Comparison of ENCODE assay signal across 8 cellular contexts in the genomic region with DNA sequence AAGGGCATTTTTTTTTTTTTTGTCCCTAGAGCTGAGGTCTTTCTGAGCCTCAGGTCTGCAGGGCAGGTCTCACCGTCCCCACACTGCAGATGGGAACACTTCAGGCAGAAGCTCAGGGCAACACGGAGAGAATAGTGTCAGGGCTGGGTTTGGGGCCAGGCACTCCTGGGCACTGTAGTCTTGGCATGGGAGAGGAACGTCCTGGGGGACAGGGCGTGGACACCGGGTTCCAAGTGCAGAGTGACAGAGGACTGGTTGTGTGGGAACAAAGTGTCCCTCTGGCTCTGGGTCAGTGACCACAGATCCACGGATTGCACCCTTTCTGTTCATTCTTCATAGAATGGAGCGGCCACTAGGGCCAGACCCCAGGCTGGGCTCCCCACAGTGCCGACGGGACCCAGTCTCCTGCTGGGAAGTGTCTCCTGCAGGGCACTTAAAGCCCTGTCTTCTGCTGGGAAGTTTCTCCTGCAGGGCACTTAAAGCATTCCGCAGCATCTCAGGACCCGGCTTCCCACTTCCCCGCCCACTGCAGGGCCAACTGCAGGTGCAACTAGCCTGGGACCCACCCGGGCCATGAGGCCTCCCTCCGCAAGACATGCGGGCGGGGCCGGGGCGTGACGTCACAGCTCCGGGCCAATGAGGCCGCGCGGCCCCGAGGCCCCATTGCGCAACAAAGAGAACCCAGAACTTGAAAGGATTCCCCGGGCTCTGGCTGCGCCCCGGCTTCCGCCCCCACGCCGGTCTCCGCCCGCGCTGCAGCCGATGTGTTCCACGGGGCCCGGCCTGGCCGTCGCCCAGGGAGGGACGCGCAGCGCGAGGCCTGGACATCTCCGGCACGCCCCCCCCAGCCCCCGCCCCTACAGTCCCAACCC.
DNase-seq lines count a peak whose midpoint lies in the region; ATAC-seq and TF ChIP-seq lines count a peak whose summit lies in the region.

No MANE protein-coding gene starts in this region.

- no peak overlapping the region for H3K9ac ChIP-seq in subcutaneous abdominal adipose tissue (ENCODE audit: low read length in 5 of 5)

- TF ChIP-seq CTCF in fibroblast of pulmonary artery (IDR thresholded peaks at IDR 0.05; ENCODE audit: low read length, missing control alignments): no peak

- H3K4me3 ChIP-seq in fibroblast of pulmonary artery (replicated peaks; ENCODE audit: low read depth, low read length): peak overlapping the region; percentile 59
- peak overlapping the region; percentile 3 to 67 (median 19) for H3K4me3 ChIP-seq in subcutaneous abdominal adipose tissue (ENCODE audit: low read depth in 1 of 5, low read length in 5 of 5)

- peaks cover 0 to under 1% (median 0%) of the 10 kb centered on the region in 5 donors for H3K36me3 ChIP-seq in subcutaneous abdominal adipose tissue (ENCODE audit: control insufficient read depth in 5 of 5, insufficient read depth in 5 of 5, low read length in 5 of 5)

- H3K4me1 ChIP-seq in subcutaneous abdominal adipose tissue (ENCODE audit: control insufficient read depth in 5 of 5, insufficient read depth in 5 of 5, low read length in 5 of 5): peaks cover 2 to 62% (median 48%) of the 10 kb centered on the region in 5 donors

- H3K27ac ChIP-seq in subcutaneous abdominal adipose tissue (ENCODE audit: low read depth, low read length): no peak overlapping the region

- H3K27me3 ChIP-seq in subcutaneous abdominal adipose tissue (ENCODE audit: control insufficient read depth in 5 of 5, insufficient read depth in 4 of 5, low read length in 5 of 5): peaks cover 0 to 2% (median 0%) of the 10 kb centered on the region in 5 donors

- peak; percentile 70 for ATAC-seq in HG03460 (IDR thresholded peaks at IDR 0.05; ENCODE audit: unreplicated experiment)
- no peak for ATAC-seq in HG03196 (IDR thresholded peaks at IDR 0.05; ENCODE audit: unreplicated experiment)

- H3K9me3 ChIP-seq in subcutaneous abdominal adipose tissue (ENCODE audit: control insufficient read depth in 5 of 5, low read length in 5 of 5): no peaks in the 10 kb centered on the region

- DNase-seq in GF-D8 (lab: John Stamatoyannopoulos, UW) (peak; percentile 63), RPMI8226 (peak; percentile 83), fibroblast of pulmonary artery (ENCODE audit: low read depth) (peak; percentile 79), non-pigmented ciliary epithelial cell (ENCODE audit: low read depth) (peak; percentile 20)
- DNase-seq in activated T-helper 1 cell treated with anti-CD3 and anti-CD28 coated beads, Interleukin-2, amount 50 U/mL, for 16 hours (ENCODE audit: low read depth in 1 of 2, low spot score in 1 of 2): peak; percentile 40 to 50

Comparison
In these comparisons a context has a peak if more than half of its experiments do, and no peak if none do; other contexts are left out.
1. DNase-seq: peak in every context shown above with its lines; median percentile 83 in RPMI8226; 79 in fibroblast of pulmonary artery; 63 in GF-D8; 45 in activated T-helper 1 cell treated with anti-CD3 and anti-CD28 coated beads, Interleukin-2, amount 50 U/mL, for 16 hours; 20 in non-pigmented ciliary epithelial cell.